In genomic region chr11:123357353-123357989, GRCh38 we compare ENCODE assay signal across 8 cellular contexts.
A peak's percentile ranks its signal among the peaks of the same experiment; 100 is the strongest.
DNase-seq lines count a peak whose midpoint lies in the region; ATAC-seq, FAIRE-seq and TF ChIP-seq lines count a peak whose summit lies in the region.

No MANE protein-coding gene starts in this region.

- peaks cover 37% of the 10 kb centered on the region for H3K27me3 Mint-ChIP-seq in Caco-2 (ENCODE audit: insufficient read depth, unreplicated experiment)

- CTCF ChIA-PET in Caco-2 (lab: Charles Lee): interaction anchor here (0.5 kb wide), 1 partner anchor 10 kb away, joined by 3 read pairs; no protein-coding TSS in a partner anchor

- peak overlapping the region; percentile 67 for H3K4me3 ChIP-seq in AG10803 (ENCODE audit: low read length)
- H3K4me3 ChIP-seq in muscle layer of duodenum (ENCODE audit: low read depth in 1 of 2, low read length in 2 of 2): peak overlapping the region; percentile 62 to 68
- no peak overlapping the region for H3K4me3 ChIP-seq in Caco-2 (ENCODE audit: low read depth, low read length)

- no peak overlapping the region for H3K4me3 Mint-ChIP-seq in Caco-2 (ENCODE audit: unreplicated experiment)

- peaks cover 0 to 21% of the 10 kb centered on the region in 2 donors for H3K36me3 Mint-ChIP-seq in activated naive CD4-positive, alpha-beta T cell treated with anti-CD3 and anti-CD28 coated beads, Interleukin-2, amount 50 U/mL, for 72 hours
- H3K36me3 Mint-ChIP-seq in Caco-2 (ENCODE audit: insufficient read depth, unreplicated experiment): no peaks in the 10 kb centered on the region

- no peak for DNase-seq in AG10803 (ENCODE audit: low read depth)
- no peak for DNase-seq in GM19239 (ENCODE audit: insufficient read length, low spot score)
- peak in 1 of 2 donors; percentile 29 for DNase-seq in activated naive CD4-positive, alpha-beta T cell treated with anti-CD3 and anti-CD28 coated beads, Interleukin-2, amount 50 U/mL, for 72 hours (ENCODE audit: low spot score in 2 of 2)
- no peak for DNase-seq in effector CD8-positive, alpha-beta T cell (lab: John Stamatoyannopoulos, UW)
- DNase-seq in Caco-2: no peak
- no peak for DNase-seq in germinal center (ENCODE audit: low spot score)

- H3K9me3 ChIP-seq in muscle layer of duodenum (ENCODE audit: control insufficient read depth in 1 of 2, low read length in 2 of 2) (no peaks in the 10 kb centered on the region), Caco-2 (no peaks in the 10 kb centered on the region)

- peak; percentile 71 for FAIRE-seq in GM19239 (lab: Jason Lieb, UNC)

- H3K27ac Mint-ChIP-seq in activated naive CD4-positive, alpha-beta T cell treated with anti-CD3 and anti-CD28 coated beads, Interleukin-2, amount 50 U/mL, for 72 hours: peak overlapping the region; percentile 79 to 85
- no peak overlapping the region for H3K27ac Mint-ChIP-seq in Caco-2 (ENCODE audit: unreplicated experiment)

- no peaks in the 10 kb centered on the region for H3K36me3 ChIP-seq in muscle layer of duodenum (ENCODE audit: control insufficient read depth in 1 of 2, insufficient read depth in 2 of 2, low read length in 2 of 2)
- H3K36me3 ChIP-seq in Caco-2 (ENCODE audit: control insufficient read depth, insufficient read depth, low read length): no peaks in the 10 kb centered on the region

- ATAC-seq in activated naive CD4-positive, alpha-beta T cell treated with anti-CD3 and anti-CD28 coated beads, Interleukin-2, amount 50 U/mL, for 72 hours: peak; percentile 51 to 72
- ATAC-seq in GM18498 (IDR thresholded peaks at IDR 0.05; ENCODE audit: unreplicated experiment): no peak

- no TSS peak for BruUV-seq in Caco-2 (replicated peaks; lab: Mats Ljungman, UMichigan)

- POLR2A ChIA-PET in Caco-2 (lab: Charles Lee): no interaction called here

- H3K27me3 ChIP-seq in muscle layer of duodenum (ENCODE audit: low read depth, low read length) (peaks cover 17% of the 10 kb centered on the region), Caco-2 (replicated peaks; ENCODE audit: control insufficient read depth, insufficient read depth, low read length) (peaks cover 1% of the 10 kb centered on the region; the same call in 1 of the 2 replicates)

- H3K4me1 Mint-ChIP-seq in Caco-2 (ENCODE audit: low read depth, unreplicated experiment): no peaks in the 10 kb centered on the region

- intact Hi-C loops in Caco-2 (cut with micrococcal nuclease; ENCODE audit: unreplicated experiment): no loop called here

- TF ChIP-seq CTCF in AG10803 (conservative IDR thresholded peaks at IDR 0.05; ENCODE audit: low read length): no peak
- TF ChIP-seq CTCF in Caco-2 (IDR thresholded peaks at IDR 0.05; ENCODE audit: insufficient read depth in 1 of 2, low read depth in 1 of 2, low read length in 1 of 2, severe bottlenecking in 1 of 2, unreplicated experiment in 1 of 2): no peak

- no peak overlapping the region for H3K27ac ChIP-seq in muscle layer of duodenum (ENCODE audit: low read length)

- H3K4me1 ChIP-seq in muscle layer of duodenum (ENCODE audit: control insufficient read depth in 1 of 2, insufficient read depth in 2 of 2, low read length in 2 of 2) (peaks cover 0 to 12% of the 10 kb centered on the region in 2 donors), Caco-2 (no peaks in the 10 kb centered on the region)

- no peaks in the 10 kb centered on the region for H3K9me3 Mint-ChIP-seq in activated naive CD4-positive, alpha-beta T cell treated with anti-CD3 and anti-CD28 coated beads, Interleukin-2, amount 50 U/mL, for 72 hours
- no peaks in the 10 kb centered on the region for H3K9me3 Mint-ChIP-seq in Caco-2 (ENCODE audit: unreplicated experiment)
